In genomic region chr2:238631491-238632180, GRCh38 we compare ENCODE assay signal across 23 cellular contexts.
"Had no signal": no experiment of that assay in that cellular context is flagged by ENCODE, and none has a peak within 500 bp of the region (broad histone marks: within the 10 kb centered on the region; RNA-seq: fewer than 3 reads in every experiment).

No MANE protein-coding gene starts in this region.

- DNase-seq: activated CD4-positive, alpha-beta T cell treated with anti-CD3 and anti-CD28 coated beads for 4 hours; activated CD4-positive, alpha-beta T cell treated with anti-CD3 and anti-CD28 coated beads, Interleukin-2, amount 50 U/mL, for 4 hours; activated CD8-positive, alpha-beta memory T cell treated with anti-CD3 and anti-CD28 coated beads, Interleukin-2, amount 50 U/mL, for 48 hours; activated CD8-positive, alpha-beta T cell treated with anti-CD3 and anti-CD28 coated beads, Interleukin-2, amount 10 ng/mL, durations not matched to agents 7 days and 5 days; activated naive CD4-positive, alpha-beta T cell treated with anti-CD3 and anti-CD28 coated beads, Interleukin-2, amount 50 U/mL, for 16 hours; activated naive CD8-positive, alpha-beta T cell treated with anti-CD3 and anti-CD28 coated beads, Interleukin-2, amount 10 ng/mL, durations not matched to agents 7 days and 5 days; activated T-cell treated with anti-CD3 and anti-CD28 coated beads, Interleukin-2, amount 50 U/mL, for 1 hour; adrenal gland; anterior cingulate cortex; NCI-H1092; NCI-H1417 treated with DMSO at 0.1 percent for 48 hours; NCI-H1694 treated with DMSO at 0.1 percent for 48 hours; NCI-H2029 treated with DMSO at 0.1 percent for 48 hours; NCI-H345; NCI-H510A treated with DMSO at 0.1 percent for 48 hours; NCI-H69; NK-92 treated with Interleukin-12 subunit alpha and Interleukin-12 subunit beta, amount 100 ng/mL, for 24 hours; OCI-M1; SHP77 treated with DMSO at 0.1 percent for 48 hours had no signal

- H3K9me3 ChIP-seq: adrenal gland had no signal

- H3K36me3 ChIP-seq: adrenal gland had no signal

- H3K27me3 ChIP-seq: adrenal gland had no signal

- ATAC-seq: activated CD4-positive, CD25-positive, alpha-beta regulatory T cell treated with anti-CD3 and anti-CD28 coated beads, Interleukin-2, amount 50 U/mL, for 24 hours; activated CD8-positive, alpha-beta T cell treated with anti-CD3 and anti-CD28 coated beads, Interleukin-2, amount 10 ng/mL, durations not matched to agents 7 days and 5 days; Panc1 had no signal

- H3K4me1 ChIP-seq: adrenal gland had no signal

- H3K27ac ChIP-seq: adrenal gland, KMS-11, RWPE1 had no signal

- H3K4me2 ChIP-seq: KMS-11 had no signal

- H3K4me3 ChIP-seq: adrenal gland had no signal

- H3K9ac ChIP-seq: KMS-11 had no signal
